ENCODE assay signal across 1 cellular context in the genomic region with DNA sequence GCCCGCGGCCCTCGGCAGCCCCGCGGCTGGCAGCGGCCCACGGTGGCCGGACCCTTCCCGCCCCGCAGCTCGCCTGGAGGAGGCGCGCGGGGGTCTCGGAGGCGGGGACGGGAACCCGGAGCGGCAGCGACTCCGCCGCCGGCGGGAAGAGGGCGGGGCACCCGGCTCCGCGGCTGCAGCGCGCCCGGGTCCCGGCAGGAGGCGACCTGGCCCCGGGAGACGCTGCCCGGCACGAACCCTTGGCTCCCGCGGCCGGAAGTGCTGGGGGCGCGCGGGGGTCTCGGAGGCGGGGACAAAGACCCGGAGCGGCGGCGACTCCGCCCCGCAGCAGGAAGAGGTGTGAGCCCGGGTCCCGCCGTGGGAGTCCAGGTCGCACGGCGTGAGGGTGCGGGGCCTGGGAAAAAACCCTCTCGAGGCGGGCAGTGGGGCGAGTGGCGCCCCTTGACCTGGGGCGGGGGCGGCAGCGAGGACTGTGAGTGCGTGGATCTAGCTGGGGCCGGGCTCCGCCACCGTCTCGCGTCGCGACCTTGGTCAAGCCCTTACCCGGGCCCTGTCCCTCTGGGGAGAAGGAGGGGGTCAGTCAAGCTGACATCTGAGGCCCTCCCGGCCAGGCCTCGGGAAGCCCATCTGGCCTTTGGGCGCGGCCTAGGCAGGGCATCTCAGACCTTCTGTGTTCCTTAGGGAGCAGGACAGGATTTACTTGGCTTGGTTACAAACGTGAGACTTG.
A peak's percentile ranks its signal among the peaks of the same experiment; 100 is the strongest.
TF ChIP-seq lines count a peak whose summit lies in the region.

A gene (minus strand): TSS at position 151 of the 727 bp plus-strand sequence. CDS start 230 bp downstream, outside the sequence.

TF ChIP-seq in HepG2, 621 proteins besides CTCF, POLR2A, EP300 and RAD21 (continued from another document and continues in another):
- TF ChIP-seq, protein P1, sequence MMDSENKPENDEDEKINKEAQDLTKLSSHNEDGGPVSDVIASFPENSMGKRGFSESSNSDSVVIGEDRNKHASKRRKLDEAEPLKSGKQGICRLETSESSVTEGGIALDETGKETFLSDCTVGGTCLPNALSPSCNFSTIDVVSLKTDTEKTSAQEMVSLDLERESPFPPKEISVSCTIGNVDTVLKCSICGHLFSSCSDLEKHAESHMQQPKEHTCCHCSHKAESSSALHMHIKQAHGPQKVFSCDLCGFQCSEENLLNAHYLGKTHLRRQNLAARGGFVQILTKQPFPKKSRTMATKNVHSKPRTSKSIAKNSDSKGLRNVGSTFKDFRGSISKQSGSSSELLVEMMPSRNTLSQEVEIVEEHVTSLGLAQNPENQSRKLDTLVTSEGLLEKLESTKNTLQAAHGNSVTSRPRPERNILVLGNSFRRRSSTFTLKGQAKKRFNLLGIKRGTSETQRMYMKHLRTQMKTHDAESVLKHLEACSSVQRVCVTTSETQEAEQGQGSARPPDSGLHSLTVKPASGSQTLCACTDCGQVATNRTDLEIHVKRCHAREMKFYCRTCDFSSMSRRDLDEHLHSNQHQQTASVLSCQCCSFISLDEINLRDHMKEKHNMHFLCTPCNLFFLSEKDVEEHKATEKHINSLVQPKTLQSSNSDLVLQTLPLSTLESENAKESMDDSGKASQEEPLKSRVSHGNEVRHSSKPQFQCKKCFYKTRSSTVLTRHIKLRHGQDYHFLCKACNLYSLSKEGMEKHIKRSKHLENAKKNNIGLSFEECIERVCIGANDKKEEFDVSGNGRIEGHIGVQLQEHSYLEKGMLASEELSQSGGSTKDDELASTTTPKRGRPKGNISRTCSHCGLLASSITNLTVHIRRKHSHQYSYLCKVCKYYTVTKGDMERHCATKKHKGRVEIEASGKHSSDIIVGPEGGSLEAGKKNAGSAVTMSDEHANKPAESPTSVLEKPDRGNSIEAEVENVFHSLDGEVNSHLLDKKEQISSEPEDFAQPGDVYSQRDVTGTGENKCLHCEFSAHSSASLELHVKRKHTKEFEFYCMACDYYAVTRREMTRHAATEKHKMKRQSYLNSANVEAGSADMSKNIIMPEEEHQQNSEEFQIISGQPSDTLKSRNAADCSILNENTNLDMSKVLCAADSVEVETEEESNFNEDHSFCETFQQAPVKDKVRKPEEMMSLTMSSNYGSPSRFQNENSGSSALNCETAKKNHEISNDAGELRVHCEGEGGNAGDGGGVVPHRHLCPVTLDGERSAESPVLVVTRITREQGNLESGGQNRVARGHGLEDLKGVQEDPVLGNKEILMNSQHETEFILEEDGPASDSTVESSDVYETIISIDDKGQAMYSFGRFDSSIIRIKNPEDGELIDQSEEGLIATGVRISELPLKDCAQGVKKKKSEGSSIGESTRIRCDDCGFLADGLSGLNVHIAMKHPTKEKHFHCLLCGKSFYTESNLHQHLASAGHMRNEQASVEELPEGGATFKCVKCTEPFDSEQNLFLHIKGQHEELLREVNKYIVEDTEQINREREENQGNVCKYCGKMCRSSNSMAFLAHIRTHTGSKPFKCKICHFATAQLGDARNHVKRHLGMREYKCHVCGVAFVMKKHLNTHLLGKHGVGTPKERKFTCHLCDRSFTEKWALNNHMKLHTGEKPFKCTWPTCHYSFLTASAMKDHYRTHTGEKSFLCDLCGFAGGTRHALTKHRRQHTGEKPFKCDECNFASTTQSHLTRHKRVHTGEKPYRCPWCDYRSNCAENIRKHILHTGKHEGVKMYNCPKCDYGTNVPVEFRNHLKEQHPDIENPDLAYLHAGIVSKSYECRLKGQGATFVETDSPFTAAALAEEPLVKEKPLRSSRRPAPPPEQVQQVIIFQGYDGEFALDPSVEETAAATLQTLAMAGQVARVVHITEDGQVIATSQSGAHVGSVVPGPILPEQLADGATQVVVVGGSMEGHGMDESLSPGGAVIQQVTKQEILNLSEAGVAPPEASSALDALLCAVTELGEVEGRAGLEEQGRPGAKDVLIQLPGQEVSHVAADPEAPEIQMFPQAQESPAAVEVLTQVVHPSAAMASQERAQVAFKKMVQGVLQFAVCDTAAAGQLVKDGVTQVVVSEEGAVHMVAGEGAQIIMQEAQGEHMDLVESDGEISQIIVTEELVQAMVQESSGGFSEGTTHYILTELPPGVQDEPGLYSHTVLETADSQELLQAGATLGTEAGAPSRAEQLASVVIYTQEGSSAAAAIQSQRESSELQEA (CRISPR knock-in tag; IDR thresholded peaks at IDR 0.05; ENCODE audit: not compliant biosample characterization) = peak; percentile 63
- 0 out of 2 replicates have a peak, but pooled peaks have one; percentile 45 for TF ChIP-seq ZNF224 (CRISPR knock-in tag; IDR thresholded peaks at IDR 0.05)
- peak; percentile 29 for TF ChIP-seq YY1 (IDR thresholded peaks at IDR 0.05; ENCODE audit: insufficient read depth, insufficient replicate concordance, low read depth, low read length)
- TF ChIP-seq ARNT2 (CRISPR knock-in tag; IDR thresholded peaks at IDR 0.05; ENCODE audit: low read depth) = peak; percentile 81; the same call in 1 of the 2 replicates
- peak; percentile 6; the same call in 1 of the 2 replicates for TF ChIP-seq NCOA2 (CRISPR knock-in tag; IDR thresholded peaks at IDR 0.05)
- TF ChIP-seq IKZF4 (CRISPR knock-in tag; IDR thresholded peaks at IDR 0.05; ENCODE audit: borderline replicate concordance, low read depth, not compliant biosample characterization) = peak; percentile 54
- TF ChIP-seq PHF8 (CRISPR knock-in tag; IDR thresholded peaks at IDR 0.05) = peak; percentile 90
- TF ChIP-seq, protein P2, sequence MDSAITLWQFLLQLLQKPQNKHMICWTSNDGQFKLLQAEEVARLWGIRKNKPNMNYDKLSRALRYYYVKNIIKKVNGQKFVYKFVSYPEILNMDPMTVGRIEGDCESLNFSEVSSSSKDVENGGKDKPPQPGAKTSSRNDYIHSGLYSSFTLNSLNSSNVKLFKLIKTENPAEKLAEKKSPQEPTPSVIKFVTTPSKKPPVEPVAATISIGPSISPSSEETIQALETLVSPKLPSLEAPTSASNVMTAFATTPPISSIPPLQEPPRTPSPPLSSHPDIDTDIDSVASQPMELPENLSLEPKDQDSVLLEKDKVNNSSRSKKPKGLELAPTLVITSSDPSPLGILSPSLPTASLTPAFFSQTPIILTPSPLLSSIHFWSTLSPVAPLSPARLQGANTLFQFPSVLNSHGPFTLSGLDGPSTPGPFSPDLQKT (CRISPR knock-in tag; IDR thresholded peaks at IDR 0.05; ENCODE audit: borderline replicate concordance) = peak; percentile 76; the same call in 1 of the 2 replicates
- no peak for TF ChIP-seq ZNF441 (CRISPR knock-in tag; IDR thresholded peaks at IDR 0.05; ENCODE audit: borderline replicate concordance)
- TF ChIP-seq FOXA1 (IDR thresholded peaks at IDR 0.05) = no peak
- no peak for TF ChIP-seq FOXA1 (CRISPR knock-in tag; IDR thresholded peaks at IDR 0.05)
- peak; percentile 53; the same call in 1 of the 2 replicates for TF ChIP-seq POLR2AphosphoS5 (IDR thresholded peaks at IDR 0.05; ENCODE audit: low read depth, low read length)
- TF ChIP-seq ZNF256 (CRISPR knock-in tag; conservative IDR thresholded peaks at IDR 0.05) = 0 out of 2 replicates have a peak, but pooled peaks have one; percentile 52
- no peak for TF ChIP-seq ZNF660 (CRISPR knock-in tag; IDR thresholded peaks at IDR 0.05; ENCODE audit: borderline replicate concordance, low read depth)
- TF ChIP-seq, protein P3, sequence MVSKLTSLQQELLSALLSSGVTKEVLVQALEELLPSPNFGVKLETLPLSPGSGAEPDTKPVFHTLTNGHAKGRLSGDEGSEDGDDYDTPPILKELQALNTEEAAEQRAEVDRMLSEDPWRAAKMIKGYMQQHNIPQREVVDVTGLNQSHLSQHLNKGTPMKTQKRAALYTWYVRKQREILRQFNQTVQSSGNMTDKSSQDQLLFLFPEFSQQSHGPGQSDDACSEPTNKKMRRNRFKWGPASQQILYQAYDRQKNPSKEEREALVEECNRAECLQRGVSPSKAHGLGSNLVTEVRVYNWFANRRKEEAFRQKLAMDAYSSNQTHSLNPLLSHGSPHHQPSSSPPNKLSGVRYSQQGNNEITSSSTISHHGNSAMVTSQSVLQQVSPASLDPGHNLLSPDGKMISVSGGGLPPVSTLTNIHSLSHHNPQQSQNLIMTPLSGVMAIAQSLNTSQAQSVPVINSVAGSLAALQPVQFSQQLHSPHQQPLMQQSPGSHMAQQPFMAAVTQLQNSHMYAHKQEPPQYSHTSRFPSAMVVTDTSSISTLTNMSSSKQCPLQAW (CRISPR knock-in tag; IDR thresholded peaks at IDR 0.05) = no peak
- TF ChIP-seq, protein P4, sequence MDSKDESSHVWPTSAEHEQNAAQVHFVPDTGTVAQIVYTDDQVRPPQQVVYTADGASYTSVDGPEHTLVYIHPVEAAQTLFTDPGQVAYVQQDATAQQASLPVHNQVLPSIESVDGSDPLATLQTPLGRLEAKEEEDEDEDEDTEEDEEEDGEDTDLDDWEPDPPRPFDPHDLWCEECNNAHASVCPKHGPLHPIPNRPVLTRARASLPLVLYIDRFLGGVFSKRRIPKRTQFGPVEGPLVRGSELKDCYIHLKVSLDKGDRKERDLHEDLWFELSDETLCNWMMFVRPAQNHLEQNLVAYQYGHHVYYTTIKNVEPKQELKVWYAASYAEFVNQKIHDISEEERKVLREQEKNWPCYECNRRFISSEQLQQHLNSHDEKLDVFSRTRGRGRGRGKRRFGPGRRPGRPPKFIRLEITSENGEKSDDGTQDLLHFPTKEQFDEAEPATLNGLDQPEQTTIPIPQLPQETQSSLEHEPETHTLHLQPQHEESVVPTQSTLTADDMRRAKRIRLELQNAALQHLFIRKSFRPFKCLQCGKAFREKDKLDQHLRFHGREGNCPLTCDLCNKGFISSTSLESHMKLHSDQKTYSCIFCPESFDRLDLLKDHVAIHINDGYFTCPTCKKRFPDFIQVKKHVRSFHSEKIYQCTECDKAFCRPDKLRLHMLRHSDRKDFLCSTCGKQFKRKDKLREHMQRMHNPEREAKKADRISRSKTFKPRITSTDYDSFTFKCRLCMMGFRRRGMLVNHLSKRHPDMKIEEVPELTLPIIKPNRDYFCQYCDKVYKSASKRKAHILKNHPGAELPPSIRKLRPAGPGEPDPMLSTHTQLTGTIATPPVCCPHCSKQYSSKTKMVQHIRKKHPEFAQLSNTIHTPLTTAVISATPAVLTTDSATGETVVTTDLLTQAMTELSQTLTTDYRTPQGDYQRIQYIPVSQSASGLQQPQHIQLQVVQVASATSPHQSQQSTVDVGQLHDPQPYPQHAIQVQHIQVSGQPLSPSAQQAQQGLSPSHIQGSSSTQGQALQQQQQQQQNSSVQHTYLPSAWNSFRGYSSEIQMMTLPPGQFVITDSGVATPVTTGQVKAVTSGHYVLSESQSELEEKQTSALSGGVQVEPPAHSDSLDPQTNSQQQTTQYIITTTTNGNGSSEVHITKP (CRISPR knock-in tag; IDR thresholded peaks at IDR 0.05; ENCODE audit: low read depth) = 0 out of 2 replicates have a peak, but pooled peaks have one; percentile 23
- TF ChIP-seq CBX1 (IDR thresholded peaks at IDR 0.05; ENCODE audit: low read depth) = peak; percentile 48
- TF ChIP-seq PTBP1 (IDR thresholded peaks at IDR 0.05; ENCODE audit: low read depth, low read length, poor library complexity, severe bottlenecking) = no peak
- TF ChIP-seq SSRP1 (CRISPR knock-in tag; IDR thresholded peaks at IDR 0.05) = no peak
- no peak for TF ChIP-seq DPF2 (CRISPR knock-in tag; IDR thresholded peaks at IDR 0.05; ENCODE audit: borderline replicate concordance, low read depth)
- no peak for TF ChIP-seq ATM (IDR thresholded peaks at IDR 0.05; ENCODE audit: borderline replicate concordance)
- TF ChIP-seq, protein P5, sequence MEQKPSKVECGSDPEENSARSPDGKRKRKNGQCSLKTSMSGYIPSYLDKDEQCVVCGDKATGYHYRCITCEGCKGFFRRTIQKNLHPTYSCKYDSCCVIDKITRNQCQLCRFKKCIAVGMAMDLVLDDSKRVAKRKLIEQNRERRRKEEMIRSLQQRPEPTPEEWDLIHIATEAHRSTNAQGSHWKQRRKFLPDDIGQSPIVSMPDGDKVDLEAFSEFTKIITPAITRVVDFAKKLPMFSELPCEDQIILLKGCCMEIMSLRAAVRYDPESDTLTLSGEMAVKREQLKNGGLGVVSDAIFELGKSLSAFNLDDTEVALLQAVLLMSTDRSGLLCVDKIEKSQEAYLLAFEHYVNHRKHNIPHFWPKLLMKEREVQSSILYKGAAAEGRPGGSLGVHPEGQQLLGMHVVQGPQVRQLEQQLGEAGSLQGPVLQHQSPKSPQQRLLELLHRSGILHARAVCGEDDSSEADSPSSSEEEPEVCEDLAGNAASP (CRISPR knock-in tag; IDR thresholded peaks at IDR 0.05; ENCODE audit: borderline replicate concordance) = 0 out of 2 replicates have a peak, but pooled peaks have one; percentile 16
- TF ChIP-seq, protein P6, sequence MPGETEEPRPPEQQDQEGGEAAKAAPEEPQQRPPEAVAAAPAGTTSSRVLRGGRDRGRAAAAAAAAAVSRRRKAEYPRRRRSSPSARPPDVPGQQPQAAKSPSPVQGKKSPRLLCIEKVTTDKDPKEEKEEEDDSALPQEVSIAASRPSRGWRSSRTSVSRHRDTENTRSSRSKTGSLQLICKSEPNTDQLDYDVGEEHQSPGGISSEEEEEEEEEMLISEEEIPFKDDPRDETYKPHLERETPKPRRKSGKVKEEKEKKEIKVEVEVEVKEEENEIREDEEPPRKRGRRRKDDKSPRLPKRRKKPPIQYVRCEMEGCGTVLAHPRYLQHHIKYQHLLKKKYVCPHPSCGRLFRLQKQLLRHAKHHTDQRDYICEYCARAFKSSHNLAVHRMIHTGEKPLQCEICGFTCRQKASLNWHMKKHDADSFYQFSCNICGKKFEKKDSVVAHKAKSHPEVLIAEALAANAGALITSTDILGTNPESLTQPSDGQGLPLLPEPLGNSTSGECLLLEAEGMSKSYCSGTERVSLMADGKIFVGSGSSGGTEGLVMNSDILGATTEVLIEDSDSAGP (CRISPR knock-in tag; IDR thresholded peaks at IDR 0.05; ENCODE audit: borderline replicate concordance) = peak; percentile 68; the same call in 1 of the 2 replicates
- 0 out of 2 replicates have a peak, but pooled peaks have one; percentile 49 for TF ChIP-seq ZNF790 (CRISPR knock-in tag; IDR thresholded peaks at IDR 0.05; ENCODE audit: borderline replicate concordance)
- peak; percentile 49 for TF ChIP-seq ZNF547 (CRISPR knock-in tag; IDR thresholded peaks at IDR 0.05)
- 0 out of 2 replicates have a peak, but pooled peaks have one; percentile 60 for TF ChIP-seq ISX (CRISPR knock-in tag; conservative IDR thresholded peaks at IDR 0.05)
- TF ChIP-seq SP2 (CRISPR knock-in tag; IDR thresholded peaks at IDR 0.05) = no peak
- 0 out of 2 replicates have a peak, but pooled peaks have one; percentile 34 for TF ChIP-seq ZMYM3 (CRISPR knock-in tag; IDR thresholded peaks at IDR 0.05)
